ENCODE assay signal across 8 cellular contexts in genomic region chr1:226870323-226871046, GRCh38. TPM values are rescaled to one million over a fixed set of nuclear protein-coding genes. Genes with fewer than 3 reads are reported as not detected.
A peak's percentile ranks its signal among the peaks of the same experiment; 100 is the strongest.
DNase-seq lines count a peak whose midpoint lies in the region; ATAC-seq and TF ChIP-seq lines count a peak whose summit lies in the region.

TSS of gene PSEN2 (plus strand) at chr1:226870616. CDS start at chr1:226881908, 11,292 bp downstream.

- DNase-seq in EL (peak; percentile 71), SK-N-SH (peak; percentile 92), adipocyte (ENCODE audit: low read depth) (peak; percentile 80), heart left ventricle (peak; percentile 71 to 89 (median 80)), pons (ENCODE audit: low spot score) (peak; percentile 37), uterus (peak; percentile 48 to 76)

- peak within 1 kb of the TSS; percentile 82 to 92 (median 88) for H3K4me3 Mint-ChIP-seq in IgD-negative memory B cell

- H4K20me1 ChIP-seq in SK-N-SH (ENCODE audit: insufficient read depth) = no peaks in the 10 kb centered on the region

- no peak; a peak in 1 of 4 replicates for TF ChIP-seq EP300 in SK-N-SH (IDR thresholded peaks at IDR 0.05; ENCODE audit: borderline replicate concordance in 1 of 2, low read depth in 1 of 2, low read length in 1 of 2)

- H3K27ac ChIP-seq in SK-N-SH (ENCODE audit: low read depth in 2 of 2, low read length in 1 of 2) (peak within 1 kb of the TSS in 1 of 2 experiments; percentile 35; a peak in 2 of 4 replicates), heart left ventricle (peak within 1 kb of the TSS in 11 of 12 donors; percentile 52 to 89 (median 81)), uterus (peak within 1 kb of the TSS; percentile 69 to 80)

- H3K9ac ChIP-seq in SK-N-SH (peak within 1 kb of the TSS; percentile 73), adipocyte (ENCODE audit: low read length) (peak within 1 kb of the TSS; percentile 89)

- POLR2A ChIA-PET in SK-N-SH (lab: Yijun Ruan, JAX) = no interaction called here

- peaks cover 9 to 21% (median 13%) of the 10 kb centered on the region in 3 donors for H3K4me1 Mint-ChIP-seq in IgD-negative memory B cell

- H3K27me3 ChIP-seq in SK-N-SH (ENCODE audit: insufficient read depth) = no peaks in the 10 kb centered on the region
- H3K27me3 ChIP-seq in adipocyte (replicated peaks; ENCODE audit: control insufficient read depth, insufficient read depth, low read length) = no peaks in the 10 kb centered on the region
- H3K27me3 ChIP-seq in heart left ventricle = no peaks in the 10 kb centered on the region
- no peaks in the 10 kb centered on the region for H3K27me3 ChIP-seq in uterus

- H3K4me2 ChIP-seq in SK-N-SH = peak within 1 kb of the TSS; percentile 92

- intact Hi-C loops in heart left ventricle (cut with DNase I) (loop anchor here in 1 of 10 donors (1.0 kb wide), 1 partner anchor 69 kb away; no protein-coding TSS in a partner anchor), uterus (cut with DNase I; ENCODE audit: low total_unique reads) (loop anchor here (5.0 kb wide), 1 partner anchor 107 kb away; no protein-coding TSS in a partner anchor)

- H2AFZ ChIP-seq in SK-N-SH (ENCODE audit: low read depth) = peak within 1 kb of the TSS; percentile 95

- TF ChIP-seq RAD21 in SK-N-SH (IDR thresholded peaks at IDR 0.05; ENCODE audit: low read length) = no peak

- peak within 1 kb of the TSS; percentile 69 to 78 for H3K4me3 ChIP-seq in SK-N-SH (ENCODE audit: low read depth in 2 of 2, low read length in 1 of 2)
- H3K4me3 ChIP-seq in adipocyte (ENCODE audit: low read length) = peak within 1 kb of the TSS; percentile 86
- H3K4me3 ChIP-seq in heart left ventricle = peak within 1 kb of the TSS; percentile 68 to 98 (median 80)
- peak within 1 kb of the TSS; percentile 59 to 70 for H3K4me3 ChIP-seq in uterus

- H3K9me3 Mint-ChIP-seq in IgD-negative memory B cell = no peaks in the 10 kb centered on the region

- H3K9me3 ChIP-seq in SK-N-SH (no peaks in the 10 kb centered on the region), adipocyte (ENCODE audit: control insufficient read depth, low read length) (no peaks in the 10 kb centered on the region), heart left ventricle (no peaks in the 10 kb centered on the region), uterus (no peaks in the 10 kb centered on the region)

- CTCF ChIA-PET in SK-N-SH (lab: Yijun Ruan, JAX) = interaction anchor here (1.5 to 1.8 kb wide), 2 partner anchors 9 to 14 kb away, joined by 3 to 5 read pairs; no protein-coding TSS in a partner anchor

- TF ChIP-seq CTCF in SK-N-SH (IDR thresholded peaks at IDR 0.05) = no peak
- peak in 9 of 12 donors; percentile 13 to 46 (median 22) for TF ChIP-seq CTCF in heart left ventricle (IDR thresholded peaks at IDR 0.05)
- TF ChIP-seq CTCF in uterus (IDR thresholded peaks at IDR 0.05) = peak in 3 of 4 experiments; percentile 31 to 56 (median 51)

- no peaks in the 10 kb centered on the region for H3K9me2 ChIP-seq in SK-N-SH

- H3K4me1 ChIP-seq in SK-N-SH (ENCODE audit: control insufficient read depth in 1 of 2, insufficient read depth in 2 of 2, low read depth in 1 of 2, low read length in 1 of 2) = peaks cover 0 to 11% of the 10 kb centered on the region in 2 experiments; a peak in 1 of 4 replicates
- peaks cover 12% of the 10 kb centered on the region for H3K4me1 ChIP-seq in adipocyte (ENCODE audit: control insufficient read depth, insufficient read depth, low read length)
- peaks cover 5 to 41% (median 21%) of the 10 kb centered on the region in 12 donors for H3K4me1 ChIP-seq in heart left ventricle
- peaks cover 0 to 10% of the 10 kb centered on the region in 2 donors for H3K4me1 ChIP-seq in uterus

- H3K27me3 Mint-ChIP-seq in IgD-negative memory B cell = peaks cover 2% of the 10 kb centered on the region

- 2% methylated on average over 14 of the region's 82 CpGs for WGBS in SK-N-SH (ENCODE audit: low lambda C conversion rate)
- 0 to 1% (median 1%) methylated on average over 29 to 82 of the region's 82 CpGs for WGBS in heart left ventricle, 4 donors

- peak within 1 kb of the TSS; percentile 61 to 95 (median 81) for H3K27ac Mint-ChIP-seq in IgD-negative memory B cell

- ATAC-seq in GM21619 (IDR thresholded peaks at IDR 0.05; ENCODE audit: unreplicated experiment) (peak; percentile 93), heart left ventricle (peak; percentile 59 to 91 (median 88))

- TF ChIP-seq POLR2A in heart left ventricle (IDR thresholded peaks at IDR 0.05) (peak in 1 of 2 donors; percentile 67), uterus (IDR thresholded peaks at IDR 0.05) (peak in 1 of 2 donors; percentile 61)

- H3K36me3 Mint-ChIP-seq in IgD-negative memory B cell = no peaks in the 10 kb centered on the region

- peaks cover 4% of the 10 kb centered on the region for H3F3A ChIP-seq in SK-N-SH (replicated peaks; ENCODE audit: insufficient read depth)

- H3K36me3 ChIP-seq in SK-N-SH (replicated peaks in 1 of 2; ENCODE audit: control insufficient read depth in 1 of 2, insufficient read depth in 2 of 2, low read length in 1 of 2) = peaks cover 3% of the 10 kb centered on the region in 2 experiments
- H3K36me3 ChIP-seq in adipocyte (ENCODE audit: control insufficient read depth, insufficient read depth, low read length, severe bottlenecking) = no peaks in the 10 kb centered on the region
- H3K36me3 ChIP-seq in heart left ventricle = peaks cover 0 to 1% (median 0%) of the 10 kb centered on the region in 9 donors
- no peaks in the 10 kb centered on the region for H3K36me3 ChIP-seq in uterus

- no peaks in the 10 kb centered on the region for H3K79me2 ChIP-seq in SK-N-SH (ENCODE audit: insufficient read depth)

TF ChIP-seq in SK-N-SH, 30 proteins besides CTCF, POLR2A, EP300 and RAD21:
- TF ChIP-seq SIN3A (IDR thresholded peaks at IDR 0.05; ENCODE audit: borderline replicate concordance, low read depth, low read length) = no peak
- TF ChIP-seq MXI1 (IDR thresholded peaks at IDR 0.05; ENCODE audit: low read depth, low read length) = no peak
- peak; percentile 47 for TF ChIP-seq NRF1 (IDR thresholded peaks at IDR 0.05; ENCODE audit: low read depth, low read length)
- no peak for TF ChIP-seq FOSL2 (IDR thresholded peaks at IDR 0.05; ENCODE audit: borderline replicate concordance, low read depth)
- TF ChIP-seq SMC3 (IDR thresholded peaks at IDR 0.05; ENCODE audit: low read depth, low read length) = no peak; the same call in 1 of the 2 replicates
- TF ChIP-seq MAX (IDR thresholded peaks at IDR 0.05; ENCODE audit: low read depth) = peak; percentile 72; the same call in 1 of the 2 replicates
- peak; percentile 19; the same call in 1 of the 2 replicates for TF ChIP-seq USF1 (IDR thresholded peaks at IDR 0.05; ENCODE audit: borderline replicate concordance, low read depth)
- TF ChIP-seq NFIC (IDR thresholded peaks at IDR 0.05; ENCODE audit: borderline replicate concordance) = peak; percentile 38; the same call in 1 of the 2 replicates
- no peak for TF ChIP-seq YY1 (IDR thresholded peaks at IDR 0.05; ENCODE audit: low read depth)
- no peak for TF ChIP-seq RCOR1 (IDR thresholded peaks at IDR 0.05; ENCODE audit: low read length)
- no peak for TF ChIP-seq PBX3 (IDR thresholded peaks at IDR 0.05)

RNA-seq across cellular contexts. Expression of gene PSEN2, which starts in this region (rescaled TPM):
- 16.1 TPM for polyA plus RNA-seq in IgD-negative memory B cell
- 20.2 and 31.6 TPM in 2 replicates for polyA plus RNA-seq in SK-N-SH (2012; rRNA removed)
- 12.3 and 17.8 TPM in 2 replicates for polyA plus RNA-seq in SK-N-SH (2012; cell fraction: cytosol; rRNA removed)
- 45.3 TPM in 2 replicates for polyA plus RNA-seq in SK-N-SH (2012; cell fraction: nucleus; rRNA removed)
- total RNA-seq in heart left ventricle = 10 to 100 TPM; 17.2 to 30.9 (median 21.7) TPM
- 10 to 100 TPM; 12.3 to 18.3 TPM for polyA plus RNA-seq in heart left ventricle
- 10 to 100 TPM; 12.8 to 80.9 (median 31.3) TPM for total RNA-seq in uterus

Comparison
In these comparisons a context has a peak if more than half of its experiments do, and no peak if none do; other contexts are left out.
1. DNase-seq: peak in every context shown above with its lines; median percentile 92 in SK-N-SH; 80 in adipocyte; 80 in heart left ventricle; 71 in EL; 62 in uterus; 37 in pons.